ENCODE assay signal across 10 cellular contexts in genomic region chr6:1087112-1087843, GRCh38.
"Had no signal": no experiment of that assay in that cellular context is flagged by ENCODE, and none has a peak within 500 bp of the region (broad histone marks: within the 10 kb centered on the region; RNA-seq: fewer than 3 reads in every experiment).

No MANE protein-coding gene starts in this region.

- H3K27ac ChIP-seq: gastrocnemius medialis, tibial artery had no signal

- DNase-seq: activated CD8-positive, alpha-beta memory T cell treated with anti-CD3 and anti-CD28 coated beads, Interleukin-2, amount 10 ng/mL, durations not matched to agents 7 days and 5 days; activated T-cell treated with anti-CD3 and anti-CD28 coated beads, Interleukin-2, amount 50 U/mL, for 48 hours; aorta; gastrocnemius medialis; kidney; natural killer cell; retina; T-helper 2 cell; tibial artery had no signal

- H3K36me3 Mint-ChIP-seq: activated CD8-positive, alpha-beta memory T cell treated with anti-CD3 and anti-CD28 coated beads, Interleukin-2, amount 10 ng/mL, durations not matched to agents 7 days and 5 days; natural killer cell had no signal

- H3K4me3 Mint-ChIP-seq: activated CD8-positive, alpha-beta memory T cell treated with anti-CD3 and anti-CD28 coated beads, Interleukin-2, amount 10 ng/mL, durations not matched to agents 7 days and 5 days; natural killer cell had no signal

- H3K4me1 Mint-ChIP-seq: activated CD8-positive, alpha-beta memory T cell treated with anti-CD3 and anti-CD28 coated beads, Interleukin-2, amount 10 ng/mL, durations not matched to agents 7 days and 5 days; natural killer cell had no signal

- H3K27me3 ChIP-seq: gastrocnemius medialis, tibial artery had no signal

- H3K36me3 ChIP-seq: gastrocnemius medialis, tibial artery had no signal

- H3K4me1 ChIP-seq: gastrocnemius medialis, tibial artery had no signal

- H3K27ac Mint-ChIP-seq: activated CD8-positive, alpha-beta memory T cell treated with anti-CD3 and anti-CD28 coated beads, Interleukin-2, amount 10 ng/mL, durations not matched to agents 7 days and 5 days; natural killer cell had no signal

- H3K9me3 Mint-ChIP-seq: natural killer cell had no signal

- H3K4me3 ChIP-seq: gastrocnemius medialis, tibial artery had no signal

- H3K9me3 ChIP-seq: gastrocnemius medialis, tibial artery had no signal

- ATAC-seq: activated CD4-positive, CD25-positive, alpha-beta regulatory T cell treated with anti-CD3 and anti-CD28 coated beads, Interleukin-2, amount 50 U/mL, for 24 hours; activated CD8-positive, alpha-beta memory T cell treated with anti-CD3 and anti-CD28 coated beads, Interleukin-2, amount 10 ng/mL, durations not matched to agents 7 days and 5 days; gastrocnemius medialis; natural killer cell had no signal
